In genomic region chr2:120968307-120969015, GRCh38 we compare ENCODE assay signal across 5 cellular contexts.
"Had no signal": no experiment of that assay in that cellular context is flagged by ENCODE, and none has a peak within 500 bp of the region (broad histone marks: within the 10 kb centered on the region; RNA-seq: fewer than 3 reads in every experiment).

No MANE protein-coding gene starts in this region.

- H3K4me3 ChIP-seq: GM23338, HAP-1 had no signal

- H3K9me3 ChIP-seq: HAP-1 had no signal

- FAIRE-seq: HTR-8/SVneo had no signal

- H3K4me2 ChIP-seq: GM23338 had no signal

- ATAC-seq: GM23338 had no signal

- H2AFZ ChIP-seq: GM23338 had no signal

- DNase-seq: H7, KBM-7 had no signal

- H3K4me1 ChIP-seq: HAP-1 had no signal
